In the genomic region with DNA sequence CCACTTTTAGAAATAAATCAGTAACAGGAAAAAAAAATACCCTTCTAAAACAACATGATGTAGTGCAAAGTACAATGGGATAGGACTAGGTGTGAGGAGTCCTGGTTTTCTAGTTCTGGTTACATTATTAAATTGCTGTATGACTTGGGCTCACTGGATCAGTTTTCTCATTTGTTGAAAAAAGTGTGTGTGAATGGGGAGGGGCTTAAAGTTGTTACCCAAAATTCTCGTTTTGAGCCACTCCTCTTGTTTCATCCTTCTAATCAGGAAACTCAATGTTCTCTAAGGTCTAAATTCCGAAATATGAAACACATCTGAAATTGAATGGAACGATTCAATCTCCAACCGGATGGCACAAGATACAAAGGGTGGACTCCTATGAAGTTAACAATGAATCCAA, we compare ENCODE assay signal across 1 cellular context.
TF ChIP-seq lines count a peak whose summit lies in the region.

No MANE protein-coding gene starts in this region.

TF ChIP-seq in endothelial cell of umbilical vein, 7 proteins besides CTCF, POLR2A, EP300 and RAD21 (continued from another document):
- no peak for TF ChIP-seq EZH2 (IDR thresholded peaks at IDR 0.05; ENCODE audit: borderline replicate concordance, low read depth, low read length, severe bottlenecking)
- no peak for TF ChIP-seq JUN (IDR thresholded peaks at IDR 0.05; ENCODE audit: borderline replicate concordance, insufficient read depth, insufficient read length, low read depth)
- TF ChIP-seq, protein P1, sequence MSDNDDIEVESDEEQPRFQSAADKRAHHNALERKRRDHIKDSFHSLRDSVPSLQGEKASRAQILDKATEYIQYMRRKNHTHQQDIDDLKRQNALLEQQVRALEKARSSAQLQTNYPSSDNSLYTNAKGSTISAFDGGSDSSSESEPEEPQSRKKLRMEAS (IDR thresholded peaks at IDR 0.05; ENCODE audit: insufficient read depth, insufficient read length): no peak
- TF ChIP-seq MYC (IDR thresholded peaks at IDR 0.05; ENCODE audit: low read depth, low read length): no peak
- no peak for TF ChIP-seq FOS (IDR thresholded peaks at IDR 0.05; ENCODE audit: borderline replicate concordance, insufficient read depth, low read length)
